Comparison of ENCODE assay signal across 18 cellular contexts in genomic region chrX:97637289-97637688, GRCh38.
"Had no signal": no experiment of that assay in that cellular context is flagged by ENCODE, and none has a peak within 500 bp of the region (broad histone marks: within the 10 kb centered on the region; RNA-seq: fewer than 3 reads in every experiment).

No MANE protein-coding gene starts in this region.

- H3K4me3 ChIP-seq: colonic mucosa, esophagus squamous epithelium, heart right ventricle, right atrium auricular region, stomach, thoracic aorta, transverse colon had no signal

- H3K27me3 Mint-ChIP-seq: naive thymus-derived CD4-positive, alpha-beta T cell had no signal

- ATAC-seq: heart right ventricle; left lobe of liver; naive thymus-derived CD4-positive, alpha-beta T cell had no signal

- H3K36me3 Mint-ChIP-seq: naive thymus-derived CD4-positive, alpha-beta T cell had no signal

- DNase-seq: colonic mucosa; dermis blood vessel endothelial cell; esophagus squamous epithelium; heart right ventricle; hypothalamus; kidney glomerular epithelial cell; mammary epithelial cell; naive thymus-derived CD4-positive, alpha-beta T cell; posterior cingulate gyrus; small intestine; stimulated activated CD4-positive, alpha-beta T cell treated with anti-CD3 and anti-CD28 coated beads, Interleukin-12 subunit alpha, Interleukin-12 subunit beta, amount 100 ng/mL, for 4 hours; stimulated activated naive CD4-positive, alpha-beta T cell; stomach; substantia nigra; transverse colon had no signal

- H3K9me3 Mint-ChIP-seq: naive thymus-derived CD4-positive, alpha-beta T cell had no signal

- H3K27ac Mint-ChIP-seq: naive thymus-derived CD4-positive, alpha-beta T cell had no signal

- H3K4me3 Mint-ChIP-seq: naive thymus-derived CD4-positive, alpha-beta T cell had no signal
